Comparison of ENCODE assay signal across 8 cellular contexts in genomic region chr12:120709976-120710804, GRCh38. TPM values are rescaled to one million over a fixed set of nuclear protein-coding genes. Genes with fewer than 3 reads are reported as not detected.
DNase-seq lines count a peak whose midpoint lies in the region; ATAC-seq and TF ChIP-seq lines count a peak whose summit lies in the region.

Gene UNC119B, plus strand, starts transcription at chr12:120710458. Its CDS starts 17 bp downstream, at chr12:120710475.

- in situ Hi-C loops in HAP-1 (cut with MboI; ENCODE audit: low sequenced_read_pairs): loop anchor here (5.0 to 10.0 kb wide), 3 partner anchors 63 to 385 kb away; partner anchors contain the start of genes PLA2G1B and POP5

- intact Hi-C loops in MCF 10A (cut with micrococcal nuclease): no loop called here

- BruUV-seq in MCF 10A (replicated peaks; lab: Mats Ljungman, UMichigan): no TSS peak

- H3K9me3 ChIP-seq in ES-I3 (ENCODE audit: control insufficient read depth, insufficient read depth, low read length) (no peaks in the 10 kb centered on the region), HAP-1 (no peaks in the 10 kb centered on the region)

- H3K27me3 ChIP-seq in HAP-1 (ENCODE audit: low read depth): no peaks in the 10 kb centered on the region

- H3K27ac ChIP-seq in VCaP (peak within 1 kb of the TSS; percentile 96), skin epidermis (peak within 1 kb of the TSS; percentile 53 to 95 (median 86))

- TF ChIP-seq CTCF in NB4 (IDR thresholded peaks at IDR 0.05; ENCODE audit: low read depth, low read length): no peak
- no peak for TF ChIP-seq CTCF in VCaP (conservative IDR thresholded peaks at IDR 0.05)
- TF ChIP-seq CTCF in MCF 10A (IDR thresholded peaks at IDR 0.05; ENCODE audit: unreplicated experiment): no peak

- no peaks in the 10 kb centered on the region for H3K9me3 Mint-ChIP-seq in MCF 10A (ENCODE audit: unreplicated experiment)

- peaks cover 17% of the 10 kb centered on the region for H3K36me3 Mint-ChIP-seq in MCF 10A (ENCODE audit: insufficient read depth, unreplicated experiment)

- 0 out of 2 replicates have a peak, but pooled peaks cover 4% of the 10 kb centered on the region for H3K36me3 ChIP-seq in ES-I3 (ENCODE audit: insufficient read depth, low read length)
- H3K36me3 ChIP-seq in HAP-1 (replicated peaks): peaks cover 20% of the 10 kb centered on the region

- CTCF ChIA-PET in MCF 10A (lab: Yijun Ruan, JAX): interaction anchor here (0.7 to 2.6 kb wide), 8 partner anchors 10 to 261 kb away, joined by 3 to 15 read pairs (median 4); partner anchors contain the start of gene POP5

- H3K4me3 ChIP-seq in HAP-1 (peak within 1 kb of the TSS; percentile 71), NB4 (ENCODE audit: low read depth, low read length) (peak within 1 kb of the TSS; percentile 73), skin epidermis (peak within 1 kb of the TSS; percentile 66 to 96 (median 84))

- H3K4me3 Mint-ChIP-seq in MCF 10A (ENCODE audit: unreplicated experiment): peak within 1 kb of the TSS; percentile 89

- no peaks in the 10 kb centered on the region for H3K27me3 Mint-ChIP-seq in MCF 10A (ENCODE audit: insufficient read depth, unreplicated experiment)

- peak within 1 kb of the TSS; percentile 93 for H3K9ac ChIP-seq in ES-I3 (ENCODE audit: low read depth, low read length)

- peaks cover 16% of the 10 kb centered on the region for H3K4me1 Mint-ChIP-seq in MCF 10A (ENCODE audit: insufficient read depth, unreplicated experiment)

- no peak for ATAC-seq in GM18520 (IDR thresholded peaks at IDR 0.05; ENCODE audit: unreplicated experiment)

- DNase-seq in HAP-1 (ENCODE audit: low spot score in 2 of 2) (peak; percentile 39 to 82), NB4 (ENCODE audit: low read depth) (peak; percentile 79), MCF 10A (ENCODE audit: unreplicated experiment) (peak; percentile 49), iPS-NIHi11 (ENCODE audit: low spot score) (peak; percentile 90)

- peak within 1 kb of the TSS; percentile 55 for H3K27ac Mint-ChIP-seq in MCF 10A (ENCODE audit: low read depth, unreplicated experiment)

- peak; percentile 65 for TF ChIP-seq POLR2A in NB4 (IDR thresholded peaks at IDR 0.05; ENCODE audit: extremely low read depth, insufficient read length)

- H3K4me1 ChIP-seq in ES-I3 (ENCODE audit: insufficient read depth, low read length) (peaks cover 6% of the 10 kb centered on the region; the same call in 1 of the 2 replicates), HAP-1 (peaks cover 9% of the 10 kb centered on the region)

- POLR2A ChIA-PET in MCF 10A (lab: Yijun Ruan, JAX): interaction anchor here (0.9 to 4.8 kb wide), 10 partner anchors 10 to 234 kb away, joined by 3 to 46 read pairs (median 3); partner anchors contain the start of genes MLEC and POP5

RNA-seq across cellular contexts. Expression of gene UNC119B, which starts in this region (rescaled TPM):
- 31.0 and 34.7 TPM in 2 replicates for total RNA-seq in MCF 10A (2022)
